Comparison of ENCODE assay signal across 20 cellular contexts in genomic region chr17:9279911-9280310, GRCh38.
A peak's percentile ranks its signal among the peaks of the same experiment; 100 is the strongest.
DNase-seq lines count a peak whose midpoint lies in the region; ATAC-seq and TF ChIP-seq lines count a peak whose summit lies in the region.
"Had no signal": no experiment of that assay in that cellular context is flagged by ENCODE, and none has a peak within 500 bp of the region (broad histone marks: within the 10 kb centered on the region; RNA-seq: fewer than 3 reads in every experiment).

No MANE protein-coding gene starts in this region.

- in situ Hi-C loops in G401 (cut with HindIII; ENCODE audit: low sequenced_read_pairs), result no loop called here

- peak overlapping the region in 7 of 11 experiments; percentile 11 to 63 (median 42); a peak in 11 of 22 replicates for H3K4me2 ChIP-seq in BLaER1 treated with 17β-estradiol and CSF1 and Interleukin-3, amounts not matched to agents 10 nM and 100 nM
- H3K4me2 ChIP-seq: GM23338, KMS-11 had no signal

- DNase-seq in ecto neural progenitor cell (ENCODE audit: low spot score) (peak; percentile 31), kidney epithelial cell (ENCODE audit: low read depth) (peak; percentile 31), mesenteric fat pad (ENCODE audit: low spot score) (peak; percentile 47), G401 (ENCODE audit: low spot score) (no peak)
- DNase-seq: 8988T; C1 segment of cervical spinal cord; Caco-2; CD4-positive, CD25-positive, alpha-beta regulatory T cell; CD8-positive, alpha-beta memory T cell; DMS153; DMS79; GF-D8; HCEC 1CT had no signal

- ATAC-seq in HG02852 (IDR thresholded peaks at IDR 0.05; ENCODE audit: unreplicated experiment) (no peak), GM19324 (IDR thresholded peaks at IDR 0.05; ENCODE audit: low FRiP score, unreplicated experiment) (no peak), HG02678 (IDR thresholded peaks at IDR 0.05; ENCODE audit: unreplicated experiment) (no peak)
- ATAC-seq: GM23338 had no signal

- peaks cover 0 to 14% (median 11%) of the 10 kb centered on the region in 10 experiments; a peak in 11 of 20 replicates for H3K4me1 ChIP-seq in BLaER1 treated with 17β-estradiol and CSF1 and Interleukin-3, amounts not matched to agents 10 nM and 100 nM
- H3K4me1 ChIP-seq: Caco-2 had no signal

- H3K27me3 ChIP-seq in BLaER1 treated with 17β-estradiol and CSF1 and Interleukin-3, amounts not matched to agents 10 nM and 100 nM, result no peaks in the 10 kb centered on the region
- H3K27me3 ChIP-seq in kidney epithelial cell (ENCODE audit: control insufficient read depth, insufficient read depth, low read length), result no peaks in the 10 kb centered on the region

- 0 out of 22 replicates have a peak, but pooled peaks cover 0 to under 1% (median 0%) of the 10 kb centered on the region in 11 experiments for H3K36me3 ChIP-seq in BLaER1 treated with 17β-estradiol and CSF1 and Interleukin-3, amounts not matched to agents 10 nM and 100 nM
- H3K36me3 ChIP-seq in kidney epithelial cell (ENCODE audit: control insufficient read depth, insufficient read depth, low read length), result no peaks in the 10 kb centered on the region

- no peak for TF ChIP-seq CTCF in kidney epithelial cell (IDR thresholded peaks at IDR 0.05; ENCODE audit: insufficient read depth, low read length, poor library complexity, severe bottlenecking)

- H3K4me3 ChIP-seq in BLaER1 treated with 17β-estradiol and CSF1 and Interleukin-3, amounts not matched to agents 10 nM and 100 nM, result no peak overlapping the region
- no peak overlapping the region for H3K4me3 ChIP-seq in kidney epithelial cell (ENCODE audit: low read depth, low read length)
- H3K4me3 ChIP-seq: GM23338 had no signal

- no peaks in the 10 kb centered on the region for H3K9me3 ChIP-seq in BLaER1 treated with 17β-estradiol and CSF1 and Interleukin-3, amounts not matched to agents 10 nM and 100 nM (replicated peaks in 1 of 11)
- H3K9me3 ChIP-seq: Caco-2 had no signal

- no peak overlapping the region for H3K27ac ChIP-seq in BLaER1 treated with 17β-estradiol and CSF1 and Interleukin-3, amounts not matched to agents 10 nM and 100 nM
- H3K27ac ChIP-seq: HL-60, KMS-11 had no signal

- H3K9ac ChIP-seq in BLaER1 treated with 17β-estradiol and CSF1 and Interleukin-3, amounts not matched to agents 10 nM and 100 nM, result no peak overlapping the region
- H3K9ac ChIP-seq: KMS-11 had no signal

- peaks cover 0 to 18% (median 0%) of the 10 kb centered on the region in 11 experiments; a peak in 5 of 22 replicates for H4K20me1 ChIP-seq in BLaER1 treated with 17β-estradiol and CSF1 and Interleukin-3, amounts not matched to agents 10 nM and 100 nM
